ENCODE assay signal across 15 cellular contexts in genomic region chr4:73156394-73156793, GRCh38.
DNase-seq lines count a peak whose midpoint lies in the region; ATAC-seq and TF ChIP-seq lines count a peak whose summit lies in the region.
"Had no signal": no experiment of that assay in that cellular context is flagged by ENCODE, and none has a peak within 500 bp of the region (broad histone marks: within the 10 kb centered on the region; RNA-seq: fewer than 3 reads in every experiment).

No MANE protein-coding gene starts in this region.

- H3K14ac ChIP-seq in H9 (ENCODE audit: insufficient read depth, low read length): no peak overlapping the region

- H3K27ac ChIP-seq in H9 (ENCODE audit: insufficient read length, low read depth, low read length): no peak overlapping the region
- H3K27ac ChIP-seq: BLaER1 had no signal

- peaks cover 3% of the 10 kb centered on the region for H3K79me1 ChIP-seq in H9 (ENCODE audit: insufficient read depth, low read depth, low read length, poor library complexity, severe bottlenecking)

- H3K4me1 Mint-ChIP-seq in activated naive CD8-positive, alpha-beta T cell (ENCODE audit: low read depth): no peaks in the 10 kb centered on the region
- H3K4me1 Mint-ChIP-seq in activated naive CD8-positive, alpha-beta T cell treated with anti-CD3 and anti-CD28 coated beads, Interleukin-2, amount 50 U/mL, for 24 hours: peaks cover under 1% of the 10 kb centered on the region
- H3K4me1 Mint-ChIP-seq in H9 (peaks cover 0 to 4% of the 10 kb centered on the region in 2 experiments; a peak in 1 of 4 replicates), WTC11 (peaks cover 3% of the 10 kb centered on the region; the same call in 1 of the 2 replicates), progenitor cell of endocrine pancreas (ENCODE audit: low read depth) (no peaks in the 10 kb centered on the region)

- H2BK5ac ChIP-seq in H9 (ENCODE audit: insufficient read length, low read length): no peak overlapping the region

- H3K23me2 ChIP-seq in H9 (ENCODE audit: insufficient read length, low read depth, low read length, poor library complexity, severe bottlenecking): no peaks in the 10 kb centered on the region

- H3K56ac ChIP-seq in H9 (ENCODE audit: insufficient read length, low read depth, low read length): no peak overlapping the region

- H3K36me3 Mint-ChIP-seq in activated naive CD8-positive, alpha-beta T cell: peaks cover 21% of the 10 kb centered on the region
- H3K36me3 Mint-ChIP-seq in activated naive CD8-positive, alpha-beta T cell treated with anti-CD3 and anti-CD28 coated beads, Interleukin-2, amount 50 U/mL, for 24 hours (ENCODE audit: low read depth): peaks cover 49% of the 10 kb centered on the region
- H3K36me3 Mint-ChIP-seq in H9 (ENCODE audit: insufficient read depth in 1 of 3, low read depth in 3 of 3): peaks cover 16 to 46% (median 30%) of the 10 kb centered on the region in 3 experiments
- peaks cover 41% of the 10 kb centered on the region for H3K36me3 Mint-ChIP-seq in WTC11
- peaks cover 15% of the 10 kb centered on the region for H3K36me3 Mint-ChIP-seq in progenitor cell of endocrine pancreas (ENCODE audit: insufficient read depth)

- POLR2A ChIA-PET in WTC11 (lab: Charles Lee): no interaction called here

- no peak overlapping the region for H4K5ac ChIP-seq in H9 (ENCODE audit: insufficient read length, low read depth, low read length)

- WGBS in H9 (ENCODE audit: extremely low coverage, insufficient read length, low lambda C conversion rate): no CpG with 5 or more reads among the region's 3 CpGs

- no peak overlapping the region for H2BK20ac ChIP-seq in H9 (ENCODE audit: low read depth, low read length, poor library complexity, severe bottlenecking)

- H3K27me3 ChIP-seq in H9 (ENCODE audit: insufficient read depth, low read length): no peaks in the 10 kb centered on the region
- H3K27me3 ChIP-seq: BLaER1 had no signal

- ATAC-seq in activated naive CD8-positive, alpha-beta T cell treated with anti-CD3 and anti-CD28 coated beads, Interleukin-2, amount 50 U/mL, for 24 hours: no peak
- no peak for ATAC-seq in WTC11
- no peak for ATAC-seq in HG02763 (IDR thresholded peaks at IDR 0.05; ENCODE audit: unreplicated experiment)
- ATAC-seq in GM18868 (IDR thresholded peaks at IDR 0.05; ENCODE audit: unreplicated experiment): no peak
- no peak for ATAC-seq in HG02678 (IDR thresholded peaks at IDR 0.05; ENCODE audit: unreplicated experiment)
- ATAC-seq: GM12878 had no signal

- no peak overlapping the region for H3K9ac ChIP-seq in H9 (ENCODE audit: extremely low read depth, insufficient read length, low read length)
- H3K9ac ChIP-seq: BLaER1 had no signal

- no peak overlapping the region for H3K4me2 ChIP-seq in H9 (ENCODE audit: insufficient read depth, insufficient read length, low read length)
- H3K4me2 ChIP-seq: BLaER1 had no signal

- H2BK12ac ChIP-seq in H9 (ENCODE audit: insufficient read length, low read depth, low read length): no peak overlapping the region

- H3K4ac ChIP-seq in H9 (ENCODE audit: low read depth, low read length): no peak overlapping the region

- no peak overlapping the region for H3T11ph ChIP-seq in H9 (ENCODE audit: low read length)

- no peak for DNase-seq in activated naive CD8-positive, alpha-beta T cell treated with anti-CD3 and anti-CD28 coated beads, Interleukin-2, amount 50 U/mL, for 24 hours
- no peak for DNase-seq in H9
- no peak for DNase-seq in WTC11 (ENCODE audit: low spot score)
- no peak for DNase-seq in progenitor cell of endocrine pancreas (ENCODE audit: low spot score, unreplicated experiment)
- DNase-seq: 8988T, AML-193, DMS79, HCEC 1CT had no signal

- H4K8ac ChIP-seq in H9 (replicated peaks; ENCODE audit: insufficient read length, low read depth, low read length): no peak overlapping the region

- no peak overlapping the region for H3K4me3 Mint-ChIP-seq in activated naive CD8-positive, alpha-beta T cell
- H3K4me3 Mint-ChIP-seq in activated naive CD8-positive, alpha-beta T cell treated with anti-CD3 and anti-CD28 coated beads, Interleukin-2, amount 50 U/mL, for 24 hours: no peak overlapping the region
- H3K4me3 Mint-ChIP-seq in H9 (no peak overlapping the region), WTC11 (no peak overlapping the region), progenitor cell of endocrine pancreas (ENCODE audit: low read depth) (no peak overlapping the region)
- H3K4me3 Mint-ChIP-seq: IgD-negative memory B cell had no signal

- H4K91ac ChIP-seq in H9 (ENCODE audit: insufficient read length, low read depth, low read length): no peak overlapping the region

- H3K27ac Mint-ChIP-seq in activated naive CD8-positive, alpha-beta T cell: peak overlapping the region; percentile 35
- no peak overlapping the region for H3K27ac Mint-ChIP-seq in activated naive CD8-positive, alpha-beta T cell treated with anti-CD3 and anti-CD28 coated beads, Interleukin-2, amount 50 U/mL, for 24 hours
- H3K27ac Mint-ChIP-seq in H9 (peak overlapping the region in 2 of 3 experiments; percentile 33 to 60; a peak in 2 of 7 replicates), WTC11 (peak overlapping the region; percentile 65), progenitor cell of endocrine pancreas (peak overlapping the region; percentile 26)

- H3K27me3 Mint-ChIP-seq in activated naive CD8-positive, alpha-beta T cell: no peaks in the 10 kb centered on the region
- no peaks in the 10 kb centered on the region for H3K27me3 Mint-ChIP-seq in activated naive CD8-positive, alpha-beta T cell treated with anti-CD3 and anti-CD28 coated beads, Interleukin-2, amount 50 U/mL, for 24 hours
- H3K27me3 Mint-ChIP-seq in H9 (ENCODE audit: low read depth) (no peaks in the 10 kb centered on the region), WTC11 (ENCODE audit: low read depth) (no peaks in the 10 kb centered on the region), progenitor cell of endocrine pancreas (no peaks in the 10 kb centered on the region)
- H3K27me3 Mint-ChIP-seq: IgD-negative memory B cell had no signal

- no peak overlapping the region for H2BK120ac ChIP-seq in H9 (ENCODE audit: low read depth, low read length, poor library complexity, severe bottlenecking)

- no peak overlapping the region for H2BK15ac ChIP-seq in H9 (ENCODE audit: low read depth, low read length)

- no peaks in the 10 kb centered on the region for H3K9me3 Mint-ChIP-seq in activated naive CD8-positive, alpha-beta T cell (ENCODE audit: low read depth)
- no peaks in the 10 kb centered on the region for H3K9me3 Mint-ChIP-seq in activated naive CD8-positive, alpha-beta T cell treated with anti-CD3 and anti-CD28 coated beads, Interleukin-2, amount 50 U/mL, for 24 hours
- H3K9me3 Mint-ChIP-seq in H9 (no peaks in the 10 kb centered on the region), WTC11 (no peaks in the 10 kb centered on the region), progenitor cell of endocrine pancreas (ENCODE audit: low read depth) (peaks cover 3% of the 10 kb centered on the region)
- H3K9me3 Mint-ChIP-seq: IgD-negative memory B cell had no signal

- H3K79me2 ChIP-seq in H9 (ENCODE audit: insufficient read depth, low read length): no peaks in the 10 kb centered on the region

- no peak overlapping the region for H2AK5ac ChIP-seq in H9 (ENCODE audit: insufficient read length, low read length)

- no peaks in the 10 kb centered on the region for H3K9me3 ChIP-seq in H9 (ENCODE audit: control insufficient read depth, low read depth, low read length)
- H3K9me3 ChIP-seq: BLaER1 had no signal

- TF ChIP-seq CTCF in H9 (conservative IDR thresholded peaks at IDR 0.05) (no peak), WTC11 (IDR thresholded peaks at IDR 0.05) (no peak), progenitor cell of endocrine pancreas (IDR thresholded peaks at IDR 0.05; ENCODE audit: unreplicated experiment) (no peak)

- no peaks in the 10 kb centered on the region for H4K20me1 ChIP-seq in H9 (ENCODE audit: control insufficient read depth, insufficient read depth, insufficient read length)

- CTCF ChIA-PET in WTC11 (lab: Charles Lee): no interaction called here

- H2AFZ ChIP-seq in H9 (ENCODE audit: low read length): no peak overlapping the region

- H3K18ac ChIP-seq in H9 (ENCODE audit: insufficient read length, low read depth, low read length): no peak overlapping the region

- H3K4me1 ChIP-seq in H9 (ENCODE audit: insufficient read depth, low read length): no peaks in the 10 kb centered on the region
- H3K4me1 ChIP-seq: BLaER1 had no signal

- H3K23ac ChIP-seq in H9 (ENCODE audit: insufficient read length, low read depth, low read length): no peak overlapping the region

TF ChIP-seq in WTC11, 78 proteins besides CTCF, POLR2A, EP300 and RAD21 (continues in another document):
- TF ChIP-seq CREB1 (CRISPR knock-in tag; IDR thresholded peaks at IDR 0.05): no peak
- TF ChIP-seq NR1H2 (CRISPR knock-in tag; IDR thresholded peaks at IDR 0.05): no peak
- no peak for TF ChIP-seq FOXP4 (CRISPR knock-in tag; IDR thresholded peaks at IDR 0.05)
- TF ChIP-seq ZBTB43 (CRISPR knock-in tag; IDR thresholded peaks at IDR 0.05): no peak
- no peak for TF ChIP-seq RORB (CRISPR knock-in tag; IDR thresholded peaks at IDR 0.05)
